ENCODE assay signal across 1 cellular context in genomic region chr1:220804202-220804586, GRCh38.
TF ChIP-seq lines count a peak whose summit lies in the region.

No MANE protein-coding gene starts in this region.

TF ChIP-seq in HCT116, 20 proteins besides CTCF, POLR2A, EP300 and RAD21 (continued from another document):
- no peak for TF ChIP-seq REST (IDR thresholded peaks at IDR 0.05; ENCODE audit: low read depth)
- no peak for TF ChIP-seq JUND (IDR thresholded peaks at IDR 0.05)
- TF ChIP-seq ZNF274 (IDR thresholded peaks at IDR 0.05; ENCODE audit: low read depth, low read length): no peak
- no peak for TF ChIP-seq ELF1 (IDR thresholded peaks at IDR 0.05; ENCODE audit: borderline replicate concordance, low read depth)
- TF ChIP-seq ZFX (IDR thresholded peaks at IDR 0.05): no peak
- TF ChIP-seq YY1 (IDR thresholded peaks at IDR 0.05; ENCODE audit: extremely low read depth, insufficient replicate concordance, low read depth, low read length): no peak
- TF ChIP-seq EGR1 (IDR thresholded peaks at IDR 0.05; ENCODE audit: low read depth): no peak
- no peak for TF ChIP-seq SRF (IDR thresholded peaks at IDR 0.05; ENCODE audit: low read depth)
- TF ChIP-seq ATF3 (IDR thresholded peaks at IDR 0.05): no peak
- TF ChIP-seq EZH2phosphoT487 (IDR thresholded peaks at IDR 0.05; ENCODE audit: borderline replicate concordance): no peak
- no peak for TF ChIP-seq EZH2 (IDR thresholded peaks at IDR 0.05)
- no peak for TF ChIP-seq CEBPB (IDR thresholded peaks at IDR 0.05; ENCODE audit: low read depth)
- TF ChIP-seq TCF7L2 (IDR thresholded peaks at IDR 0.05; ENCODE audit: borderline replicate concordance, extremely low read depth, insufficient read depth, insufficient read length): no peak
- TF ChIP-seq SP1 (IDR thresholded peaks at IDR 0.05; ENCODE audit: low read depth): no peak
- TF ChIP-seq SIN3A (IDR thresholded peaks at IDR 0.05; ENCODE audit: low read depth): no peak
- no peak for TF ChIP-seq FOSL1 (IDR thresholded peaks at IDR 0.05; ENCODE audit: low read depth)
